Comparison of ENCODE assay signal across 12 cellular contexts in the genomic region with DNA sequence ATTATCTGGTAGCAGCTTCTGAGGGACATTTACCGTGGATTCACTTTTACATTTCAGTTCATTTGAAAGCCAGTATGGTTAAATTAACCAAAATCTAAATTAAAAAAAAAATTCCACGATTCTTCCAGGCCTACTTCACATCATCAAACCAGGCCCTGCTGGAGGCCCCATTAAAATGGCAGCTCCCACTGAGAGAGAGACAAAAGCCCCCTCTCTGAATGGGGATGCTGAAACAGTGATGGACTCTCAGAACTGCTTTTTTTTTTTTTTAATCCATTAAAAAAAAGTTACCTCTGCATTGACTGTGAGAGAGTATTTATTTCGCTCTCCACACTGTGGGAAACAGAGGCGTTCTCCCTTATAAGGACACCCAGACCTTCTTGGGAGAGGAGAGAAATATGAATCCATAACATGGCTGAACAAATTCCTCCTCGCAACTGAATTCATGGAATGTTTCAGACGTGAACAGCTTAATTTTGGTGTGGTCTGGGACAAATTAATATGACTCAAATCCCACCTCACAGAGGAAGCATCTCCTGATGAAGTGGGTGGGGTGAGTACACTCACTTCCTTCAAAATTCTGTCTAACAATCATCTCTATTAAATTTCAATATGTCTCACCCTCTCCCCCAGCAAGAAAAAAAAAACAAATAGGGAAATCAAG.
DNase-seq lines count a peak whose midpoint lies in the region; ATAC-seq, FAIRE-seq and TF ChIP-seq lines count a peak whose summit lies in the region.
"Had no signal": no experiment of that assay in that cellular context is flagged by ENCODE, and none has a peak within 500 bp of the region (broad histone marks: within the 10 kb centered on the region; RNA-seq: fewer than 3 reads in every experiment).

No MANE protein-coding gene starts in this region.

- WGBS in GM12878 (ENCODE audit: insufficient coverage, insufficient replicate concordance, low lambda C conversion rate, missing lambda C conversion rate): 55% methylated on average over 6 of the region's 6 CpGs

- H3K4me1 ChIP-seq in GM12878 (ENCODE audit: control insufficient read depth, insufficient read depth, low read length): peaks cover 7% of the 10 kb centered on the region
- H3K4me1 ChIP-seq in iPS-18a (ENCODE audit: control insufficient read depth, low read depth, low read length): peaks cover 46% of the 10 kb centered on the region

- ATAC-seq in GM12878: no peak

- no peak overlapping the region for H3K4me2 ChIP-seq in GM12878 (ENCODE audit: control insufficient read depth, insufficient read depth)

- no peak overlapping the region for H3K27ac Mint-ChIP-seq in activated CD4-positive, alpha-beta T cell treated with anti-CD3 and anti-CD28 coated beads, Interleukin-2, amount 10 ng/mL, durations not matched to agents 7 days and 5 days
- H3K27ac Mint-ChIP-seq: B cell had no signal

- in situ Hi-C loops in GM12878 (cut with MboI): no loop called here

- no peaks in the 10 kb centered on the region for H3K36me3 Mint-ChIP-seq in activated CD4-positive, alpha-beta T cell treated with anti-CD3 and anti-CD28 coated beads, Interleukin-2, amount 10 ng/mL, durations not matched to agents 7 days and 5 days (ENCODE audit: low read depth)

- H3K27me3 Mint-ChIP-seq in activated CD4-positive, alpha-beta T cell treated with anti-CD3 and anti-CD28 coated beads, Interleukin-2, amount 10 ng/mL, durations not matched to agents 7 days and 5 days: no peaks in the 10 kb centered on the region

- SMC1A ChIA-PET in GM12878 (lab: Charles Lee; ENCODE audit: uncharacterized antibody, unreplicated experiment): interaction anchor here (0.6 to 1.7 kb wide), 2 partner anchors 184 to 516 kb away, joined by 3 read pairs; a partner anchor contains a TSS

- intact Hi-C loops in GM12878 (cut with micrococcal nuclease; ENCODE audit: unreplicated experiment): no loop called here

- TF ChIP-seq POLR2A in GM12878 (IDR thresholded peaks at IDR 0.05; ENCODE audit: low read depth, low read length): no peak

- H3K27me3 ChIP-seq in GM12878 (replicated peaks in 1 of 2; ENCODE audit: control insufficient read depth in 2 of 2, insufficient read depth in 2 of 2, low read length in 1 of 2) (no peaks in the 10 kb centered on the region), iPS-18a (ENCODE audit: control insufficient read depth, insufficient read depth, low read length) (peaks cover 33% of the 10 kb centered on the region)

- H3K4me3 Mint-ChIP-seq in activated CD4-positive, alpha-beta T cell treated with anti-CD3 and anti-CD28 coated beads, Interleukin-2, amount 10 ng/mL, durations not matched to agents 7 days and 5 days: no peak overlapping the region
- H3K4me3 Mint-ChIP-seq: B cell had no signal

- H3K9me3 ChIP-seq in GM12878 (replicated peaks; ENCODE audit: control insufficient read depth, insufficient read depth, low read length): no peaks in the 10 kb centered on the region
- no peaks in the 10 kb centered on the region for H3K9me3 ChIP-seq in iPS-18a (ENCODE audit: control insufficient read depth, low read depth, low read length)

- TF ChIP-seq CTCF in GM12878 (IDR thresholded peaks at IDR 0.05 in 2 of 3, conservative IDR thresholded peaks at IDR 0.05 in 1 of 3; ENCODE audit: control insufficient read depth in 2 of 3, extremely low read depth in 1 of 3, insufficient read depth in 1 of 3, low read depth in 3 of 3, low read length in 3 of 3): no peak

- no peak for TF ChIP-seq RAD21 in GM12878 (IDR thresholded peaks at IDR 0.05; ENCODE audit: insufficient read depth, low read depth, low read length)

- H3K9ac ChIP-seq in GM12878 (ENCODE audit: control insufficient read depth, insufficient read depth, low read length) (no peak overlapping the region), iPS-18a (ENCODE audit: low read length) (peak overlapping the region; percentile 52)

- H3K27ac ChIP-seq in GM12878 (ENCODE audit: control insufficient read depth, insufficient read depth) (no peak overlapping the region), iPS-18a (ENCODE audit: low read length) (no peak overlapping the region)

- CTCF ChIA-PET in GM12878 (lab: Yijun Ruan, JAX): interaction anchor here (0.7 to 2.0 kb wide), 4 partner anchors 12 to 851 kb away, joined by 3 to 4 read pairs (median 4); no protein-coding TSS in a partner anchor
- CTCF ChIA-PET in activated CD4-positive, alpha-beta T cell treated with anti-CD3 and anti-CD28 coated beads, Interleukin-2, amount 10 ng/mL, durations not matched to agents 7 days and 5 days (lab: Charles Lee): interaction anchor here (0.6 to 1.2 kb wide), 4 partner anchors 11 to 525 kb away, joined by 3 read pairs; a partner anchor contains a TSS

- H3K36me3 ChIP-seq in GM12878 (ENCODE audit: control insufficient read depth in 2 of 2, insufficient read depth in 2 of 2, low read length in 1 of 2): no peaks in the 10 kb centered on the region
- no peaks in the 10 kb centered on the region for H3K36me3 ChIP-seq in iPS-18a (ENCODE audit: control insufficient read depth, low read depth, low read length)

- no peaks in the 10 kb centered on the region for H4K20me1 ChIP-seq in GM12878 (ENCODE audit: control insufficient read depth, insufficient read depth)

- H3K79me2 ChIP-seq in GM12878 (ENCODE audit: control insufficient read depth, insufficient read depth, low read length): no peaks in the 10 kb centered on the region

- DNase-seq in A172 (ENCODE audit: low spot score): peak; percentile 57
- DNase-seq in HS-27A (ENCODE audit: low read depth): peak; percentile 84
- DNase-seq in GM12878 (ENCODE audit: low read depth, low spot score): no peak
- DNase-seq in amygdala (lab: John Stamatoyannopoulos, UW): no peak
- no peak for DNase-seq in activated CD4-positive, alpha-beta T cell treated with anti-CD3 and anti-CD28 coated beads, Interleukin-2, amount 10 ng/mL, durations not matched to agents 7 days and 5 days
- DNase-seq in islet precursor cell: no peak
- no peak for DNase-seq in NCI-H1436 (lab: John Stamatoyannopoulos, UW)
- DNase-seq: head of caudate nucleus; NCI-H2029 treated with DMSO at 0.1 percent for 48 hours; stimulated activated CD4-positive, alpha-beta T cell treated with anti-CD3 and anti-CD28 coated beads, Interleukin-2, amount 100 ng/mL, for 48 hours had no signal

- RAD21 ChIA-PET in GM12878 (lab: Charles Lee; ENCODE audit: unreplicated experiment): interaction anchor here (0.8 kb wide), 1 partner anchor 465 kb away, joined by 3 read pairs; no protein-coding TSS in a partner anchor

- H2AFZ ChIP-seq in GM12878 (ENCODE audit: control insufficient read depth, low read depth, low read length): no peak overlapping the region

- no peak for TF ChIP-seq EP300 in GM12878 (IDR thresholded peaks at IDR 0.05; ENCODE audit: borderline replicate concordance in 1 of 2, control insufficient read depth in 1 of 2, low read depth in 2 of 2, low read length in 2 of 2)

- no TSS peak for BruUV-seq in GM12878 (replicated peaks; lab: Mats Ljungman, UMichigan)

- H3K4me3 ChIP-seq in GM12878 (no peak overlapping the region), iPS-18a (ENCODE audit: low read length) (peak overlapping the region; percentile 57)

- POLR2A ChIA-PET in GM12878 (lab: Charles Lee): no interaction called here
- POLR2A ChIA-PET in activated CD4-positive, alpha-beta T cell treated with anti-CD3 and anti-CD28 coated beads, Interleukin-2, amount 10 ng/mL, durations not matched to agents 7 days and 5 days (lab: Charles Lee): interaction anchor here (0.6 kb wide), 1 partner anchor 99 kb away, joined by 3 read pairs; no protein-coding TSS in a partner anchor

- no peak for FAIRE-seq in GM12878 (lab: Jason Lieb, UNC)

- peaks cover 2% of the 10 kb centered on the region for H3K4me1 Mint-ChIP-seq in activated CD4-positive, alpha-beta T cell treated with anti-CD3 and anti-CD28 coated beads, Interleukin-2, amount 10 ng/mL, durations not matched to agents 7 days and 5 days
- H3K4me1 Mint-ChIP-seq: B cell had no signal

- H3K9me3 Mint-ChIP-seq in activated CD4-positive, alpha-beta T cell treated with anti-CD3 and anti-CD28 coated beads, Interleukin-2, amount 10 ng/mL, durations not matched to agents 7 days and 5 days: no peaks in the 10 kb centered on the region

TF ChIP-seq in GM12878, 131 proteins besides CTCF, POLR2A, EP300 and RAD21:
- TF ChIP-seq JUNB (IDR thresholded peaks at IDR 0.05) (peak; percentile 21; the same call in 1 of the 2 replicates), BHLHE40 (IDR thresholded peaks at IDR 0.05; ENCODE audit: borderline replicate concordance in 1 of 2, low read depth in 2 of 2, low read length in 1 of 2) (no peak)
- TF ChIP-seq, protein P1, sequence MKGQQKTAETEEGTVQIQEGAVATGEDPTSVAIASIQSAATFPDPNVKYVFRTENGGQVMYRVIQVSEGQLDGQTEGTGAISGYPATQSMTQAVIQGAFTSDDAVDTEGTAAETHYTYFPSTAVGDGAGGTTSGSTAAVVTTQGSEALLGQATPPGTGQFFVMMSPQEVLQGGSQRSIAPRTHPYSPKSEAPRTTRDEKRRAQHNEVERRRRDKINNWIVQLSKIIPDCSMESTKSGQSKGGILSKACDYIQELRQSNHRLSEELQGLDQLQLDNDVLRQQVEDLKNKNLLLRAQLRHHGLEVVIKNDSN (IDR thresholded peaks at IDR 0.05; ENCODE audit: borderline replicate concordance, extremely low read length, insufficient read depth, low read depth, low read length): no peak
- TF ChIP-seq, protein P2, sequence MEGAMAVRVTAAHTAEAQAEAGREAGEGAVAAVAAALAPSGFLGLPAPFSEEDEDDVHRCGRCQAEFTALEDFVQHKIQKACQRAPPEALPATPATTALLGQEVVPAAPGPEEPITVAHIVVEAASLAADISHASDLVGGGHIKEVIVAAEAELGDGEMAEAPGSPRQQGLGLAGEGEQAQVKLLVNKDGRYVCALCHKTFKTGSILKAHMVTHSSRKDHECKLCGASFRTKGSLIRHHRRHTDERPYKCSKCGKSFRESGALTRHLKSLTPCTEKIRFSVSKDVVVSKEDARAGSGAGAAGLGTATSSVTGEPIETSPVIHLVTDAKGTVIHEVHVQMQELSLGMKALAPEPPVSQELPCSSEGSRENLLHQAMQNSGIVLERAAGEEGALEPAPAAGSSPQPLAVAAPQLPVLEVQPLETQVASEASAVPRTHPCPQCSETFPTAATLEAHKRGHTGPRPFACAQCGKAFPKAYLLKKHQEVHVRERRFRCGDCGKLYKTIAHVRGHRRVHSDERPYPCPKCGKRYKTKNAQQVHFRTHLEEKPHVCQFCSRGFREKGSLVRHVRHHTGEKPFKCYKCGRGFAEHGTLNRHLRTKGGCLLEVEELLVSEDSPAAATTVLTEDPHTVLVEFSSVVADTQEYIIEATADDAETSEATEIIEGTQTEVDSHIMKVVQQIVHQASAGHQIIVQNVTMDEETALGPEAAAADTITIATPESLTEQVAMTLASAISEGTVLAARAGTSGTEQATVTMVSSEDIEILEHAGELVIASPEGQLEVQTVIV (IDR thresholded peaks at IDR 0.05; ENCODE audit: borderline replicate concordance, partially characterized antibody): no peak

Comparison
In these comparisons a context has a peak if more than half of its experiments do, and no peak if none do; other contexts are left out.
1. DNase-seq: peak in A172 (single experiment) and HS-27A (single experiment); none in GM12878 (single experiment), amygdala (0 of 56), activated CD4-positive, alpha-beta T cell treated with anti-CD3 and anti-CD28 coated beads, Interleukin-2, amount 10 ng/mL, durations not matched to agents 7 days and 5 days (single experiment), islet precursor cell (single experiment) and NCI-H1436 (single experiment).